Comparison of ENCODE assay signal across 10 cellular contexts in the genomic region with DNA sequence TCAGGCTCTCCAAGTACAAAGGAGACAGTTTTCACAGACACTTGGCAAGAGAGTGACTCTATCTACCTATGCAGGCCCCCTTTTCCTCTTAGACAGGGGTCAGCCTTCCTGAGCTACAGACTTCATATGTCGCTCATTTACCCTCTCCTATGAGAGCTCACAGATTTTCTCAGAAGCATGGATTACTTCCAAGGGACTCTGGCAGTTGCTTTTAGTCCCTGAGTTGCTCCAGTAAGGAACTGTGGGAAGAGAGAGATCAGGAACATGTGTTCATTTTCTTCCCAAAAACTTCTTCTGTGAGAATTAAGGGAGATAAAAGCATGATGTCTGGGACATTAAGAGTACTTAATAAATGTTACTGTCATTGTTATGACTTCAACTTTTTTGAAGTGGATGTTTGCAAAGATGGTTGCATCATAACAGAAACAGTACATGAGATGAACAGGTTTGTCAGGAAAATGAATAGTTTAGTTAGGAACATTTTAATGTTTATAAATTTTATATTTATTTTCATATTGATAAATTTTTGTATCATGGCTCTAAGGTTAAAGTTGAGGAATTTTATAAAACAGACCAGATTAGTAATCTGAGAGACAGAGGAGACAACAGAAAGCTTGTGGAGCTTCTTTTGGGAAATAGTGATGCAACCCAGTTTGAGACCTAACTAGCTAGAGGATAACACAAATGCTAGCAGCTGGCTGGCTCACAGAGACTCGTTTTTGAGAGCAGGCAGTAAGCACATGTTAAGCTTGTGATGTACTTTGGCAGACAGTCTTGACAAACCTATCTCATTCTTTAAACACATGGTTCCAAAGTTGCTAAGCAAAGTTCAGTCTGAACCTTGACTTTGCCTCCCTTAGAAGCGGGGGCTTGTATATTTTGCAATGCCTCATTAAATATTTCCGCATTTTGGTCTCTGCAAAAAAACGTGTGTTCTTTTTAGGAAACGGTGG. TPM values are rescaled to one million over a fixed set of nuclear protein-coding genes. Genes with fewer than 3 reads are reported as not detected.
DNase-seq lines count a peak whose midpoint lies in the region; ATAC-seq, FAIRE-seq and TF ChIP-seq lines count a peak whose summit lies in the region.
"Had no signal": no experiment of that assay in that cellular context is flagged by ENCODE, and none has a peak within 500 bp of the region (broad histone marks: within the 10 kb centered on the region; RNA-seq: fewer than 3 reads in every experiment).

No MANE protein-coding gene starts in this region.

- TF ChIP-seq EP300 in HepG2 (IDR thresholded peaks at IDR 0.05; ENCODE audit: low read depth in 2 of 2, low read length in 2 of 2) (peak in 1 of 2 experiments; percentile 95; a peak in 2 of 4 replicates), HepG2 (CRISPR knock-in tag; IDR thresholded peaks at IDR 0.05; ENCODE audit: borderline replicate concordance) (peak; percentile 91), stomach (IDR thresholded peaks at IDR 0.05) (no peak)

- H3K9me3 Mint-ChIP-seq in astrocyte (ENCODE audit: unreplicated experiment), result no peaks in the 10 kb centered on the region

- 17% methylated on average over 6 of the region's 6 CpGs for WGBS in HepG2 (ENCODE audit: low lambda C conversion rate)
- WGBS in stomach, 5 donors, result 45 to 56% (median 52%) methylated on average over 6 of the region's 6 CpGs

- H3K4me1 Mint-ChIP-seq in astrocyte (ENCODE audit: low read depth, unreplicated experiment), result peaks cover 23% of the 10 kb centered on the region

- H3K27ac Mint-ChIP-seq in astrocyte (ENCODE audit: unreplicated experiment), result no peak overlapping the region

- POLR2A ChIA-PET in HepG2 (lab: Yijun Ruan, JAX), result interaction anchor here (0.7 to 5.0 kb wide), 3 partner anchors 8 to 85 kb away, joined by 3 to 56 read pairs (median 5); a partner anchor contains a TSS

- TF ChIP-seq CTCF in astrocyte (IDR thresholded peaks at IDR 0.05; ENCODE audit: insufficient read depth, low read depth, low read length), result no peak
- 0 out of 2 replicates have a peak, but pooled peaks have one; percentile 11 for TF ChIP-seq CTCF in HepG2 (CRISPR knock-in tag; IDR thresholded peaks at IDR 0.05)
- TF ChIP-seq CTCF in stomach (IDR thresholded peaks at IDR 0.05), result no peak

- H3K27me3 ChIP-seq in astrocyte (ENCODE audit: insufficient read depth, low read length), result no peaks in the 10 kb centered on the region
- H3K27me3 ChIP-seq in HepG2 (ENCODE audit: control insufficient read depth in 1 of 2, insufficient read depth in 2 of 2, low read length in 2 of 2), result no peaks in the 10 kb centered on the region
- H3K27me3 ChIP-seq in stomach, result no peaks in the 10 kb centered on the region
- H3K27me3 ChIP-seq: SJSA1 had no signal

- TF ChIP-seq POLR2A in HepG2 (IDR thresholded peaks at IDR 0.05; ENCODE audit: insufficient read depth in 1 of 2, low read depth in 2 of 2, low read length in 2 of 2), result no peak
- TF ChIP-seq POLR2A in stomach (IDR thresholded peaks at IDR 0.05), result no peak

- 0 out of 2 replicates have a peak, but pooled peaks have one; percentile 8 for TF ChIP-seq RAD21 in HepG2 (CRISPR knock-in tag; IDR thresholded peaks at IDR 0.05)

- in situ Hi-C loops in HepG2 (cut with HindIII; ENCODE audit: extremely low pct_ligation_motif_present, low pct_unique_long_range_greater_than_20kb), result no loop called here

- H3K79me2 ChIP-seq in astrocyte (ENCODE audit: insufficient read depth, low read length) (no peaks in the 10 kb centered on the region), HepG2 (ENCODE audit: insufficient read depth, low read length) (no peaks in the 10 kb centered on the region)

- peak; percentile 99 for ATAC-seq in HepG2
- ATAC-seq in HG02840 (IDR thresholded peaks at IDR 0.05; ENCODE audit: low FRiP score, unreplicated experiment), result no peak
- ATAC-seq in HG02885 (IDR thresholded peaks at IDR 0.05; ENCODE audit: poor library complexity, unreplicated experiment), result no peak

- H3K4me3 ChIP-seq in astrocyte (ENCODE audit: insufficient read depth, low read depth, low read length) (no peak overlapping the region), HepG2 (replicated peaks in 1 of 3; ENCODE audit: insufficient read depth in 1 of 3, low read depth in 2 of 3, low read length in 3 of 3) (peak overlapping the region in 1 of 3 experiments; percentile 10; a peak in 1 of 6 replicates), stomach (no peak overlapping the region)
- H3K4me3 ChIP-seq: SJSA1 had no signal

- H2AFZ ChIP-seq in astrocyte (ENCODE audit: low read depth, low read length) (no peak overlapping the region), HepG2 (ENCODE audit: low read length) (peak overlapping the region; percentile 71)

- DNase-seq in MV-4-11 (lab: John Stamatoyannopoulos, UW) (peak; percentile 43), astrocyte (ENCODE audit: low read depth) (no peak), HepG2 (ENCODE audit: low spot score) (peak; percentile 92), stomach (no peak), NCI-H524 treated with DMSO at 0.1 percent for 48 hours (lab: John Stamatoyannopoulos, UW) (no peak)
- DNase-seq: erythroblast had no signal

- no peak overlapping the region for H3K4me3 Mint-ChIP-seq in astrocyte (ENCODE audit: unreplicated experiment)

- no TSS peak for BruUV-seq in HepG2 (replicated peaks; lab: Mats Ljungman, UMichigan)

- H3K9ac ChIP-seq in astrocyte (ENCODE audit: low read length) (no peak overlapping the region), HepG2 (ENCODE audit: insufficient read depth, low read depth, low read length) (no peak overlapping the region; the same call in 1 of the 2 replicates)

- H3K27me3 Mint-ChIP-seq in astrocyte (ENCODE audit: low read depth, unreplicated experiment), result no peaks in the 10 kb centered on the region

- FAIRE-seq in astrocyte (lab: Jason Lieb, UNC) (peak; percentile 26), HepG2 (lab: Jason Lieb, UNC) (peak; percentile 92)
- FAIRE-seq: H54 had no signal

- H3K36me3 Mint-ChIP-seq in astrocyte (ENCODE audit: low read depth, unreplicated experiment), result peaks cover 10% of the 10 kb centered on the region

- H3K9me3 ChIP-seq in astrocyte (ENCODE audit: insufficient read depth, low read depth, low read length), result no peaks in the 10 kb centered on the region
- H3K9me3 ChIP-seq in HepG2 (ENCODE audit: low read length), result no peaks in the 10 kb centered on the region
- no peaks in the 10 kb centered on the region for H3K9me3 ChIP-seq in stomach
- H3K9me3 ChIP-seq: SJSA1 had no signal

- CTCF ChIA-PET in HepG2 (lab: Yijun Ruan, JAX; ENCODE audit: low intra/inter-chr PET ratio, low total read pairs), result no interaction called here

- H4K20me1 ChIP-seq in astrocyte (ENCODE audit: insufficient read depth, low read length) (no peaks in the 10 kb centered on the region), HepG2 (ENCODE audit: insufficient read depth, low read length) (no peaks in the 10 kb centered on the region)

- H3K4me2 ChIP-seq in astrocyte (ENCODE audit: low read length) (no peak overlapping the region), HepG2 (ENCODE audit: low read depth, low read length) (peak overlapping the region; percentile 50)

- H3K27ac ChIP-seq in astrocyte (ENCODE audit: low read depth, low read length) (no peak overlapping the region), HepG2 (ENCODE audit: extremely low read length, insufficient read depth, low read length) (peak overlapping the region; percentile 66), stomach (peak overlapping the region in 4 of 5 donors; percentile 16 to 61 (median 36))
- H3K27ac ChIP-seq: SJSA1 had no signal

- intact Hi-C loops in HepG2 (cut with micrococcal nuclease; ENCODE audit: unreplicated experiment) (loop anchor here (2.0 kb wide), 1 partner anchor 21 kb away; a partner anchor contains a TSS), stomach (cut with DNase I; ENCODE audit: low total_unique reads) (no loop called here)

- no peaks in the 10 kb centered on the region for H3K4me1 ChIP-seq in astrocyte (ENCODE audit: insufficient read depth, low read length)
- peaks cover 44% of the 10 kb centered on the region for H3K4me1 ChIP-seq in HepG2 (ENCODE audit: insufficient read depth, low read length)
- no peaks in the 10 kb centered on the region for H3K4me1 ChIP-seq in stomach

- H3K36me3 ChIP-seq in astrocyte (ENCODE audit: insufficient read depth, low read length) (no peaks in the 10 kb centered on the region), HepG2 (replicated peaks in 1 of 2; ENCODE audit: control insufficient read depth in 1 of 2, insufficient read depth in 2 of 2, low read length in 2 of 2) (no peaks in the 10 kb centered on the region), stomach (no peaks in the 10 kb centered on the region)
- H3K36me3 ChIP-seq: SJSA1 had no signal

RNA-seq across cellular contexts. Expression of a gene that starts 21.7 kb away (rescaled TPM):
- total RNA-seq in astrocyte (314 and 322 TPM in 2 replicates), HepG2 (2016; rRNA removed; fragmentation: Illumina TruSeq; extraction: Trizol) (134 and 210 TPM in 2 replicates), stomach (100 to 1,000 TPM in 2 of 5 donors, 10 to 100 TPM in 3; 38.5 to 122 (median 97.6) TPM)
- 83.7 and 93.6 TPM in 2 replicates for total RNA-seq in HepG2 (2016; cell fraction: cytosol; rRNA removed; fragmentation: Illumina TruSeq; extraction: Trizol; ENCODE audit: low read depth)
- total RNA-seq in HepG2 (2016; cell fraction: insoluble cytoplasmic fraction; rRNA removed; fragmentation: Illumina TruSeq; extraction: Trizol), result 123 and 218 TPM in 2 replicates
- 85.1 and 86.4 TPM in 2 replicates for total RNA-seq in HepG2 (2016; cell fraction: membrane; rRNA removed; fragmentation: Illumina TruSeq; extraction: Trizol)
- 79.9 and 81.8 TPM in 2 replicates for total RNA-seq in HepG2 (2016; cell fraction: nucleus; rRNA removed; fragmentation: Illumina TruSeq; extraction: Trizol)
- polyA plus RNA-seq in HepG2 (2011; rRNA removed) (80.1 and 96.0 TPM in 2 replicates), stomach (100 to 1,000 TPM in 1 of 3 donors, 10 to 100 TPM in 2; 58.9 to 135 (median 89.7) TPM)
- 34.2 and 64.5 TPM in 2 replicates for polyA plus RNA-seq in HepG2 (2011; cell fraction: cytosol; rRNA removed)
- polyA plus RNA-seq in HepG2 (2011; cell fraction: nucleus; rRNA removed), result 28.2 and 36.8 TPM in 2 replicates
- polyA plus RNA-seq in HepG2 (2012), result 164 and 194 TPM in 2 replicates
- 27.9 and 31.2 TPM in 2 replicates for polyA plus RNA-seq in HepG2 (2016; cell fraction: cytosol; fragmentation: Illumina TruSeq; extraction: Trizol; ENCODE audit: low read depth)
- 183 and 197 TPM in 2 replicates for polyA plus RNA-seq in HepG2 (2016; cell fraction: insoluble cytoplasmic fraction; fragmentation: Illumina TruSeq; extraction: Trizol; ENCODE audit: low read depth)
- polyA plus RNA-seq in HepG2 (2016; cell fraction: membrane; fragmentation: Illumina TruSeq; extraction: Trizol; ENCODE audit: low read depth), result 56.9 and 57.3 TPM in 2 replicates
- 78.5 and 87.8 TPM in 2 replicates for polyA plus RNA-seq in HepG2 (2016; cell fraction: nucleus; fragmentation: Illumina TruSeq; extraction: Trizol; ENCODE audit: insufficient read depth, low read depth)
- polyA minus RNA-seq in HepG2 (2011; rRNA and poly(A)+ RNA removed; ENCODE audit: low replicate concordance), result 11.5 and 14.4 TPM in 2 replicates
- 103 and 130 TPM in 2 replicates for polyA minus RNA-seq in HepG2 (2011; cell fraction: cytosol; rRNA and poly(A)+ RNA removed)
- polyA minus RNA-seq in HepG2 (2011; cell fraction: nucleus; rRNA and poly(A)+ RNA removed), result 119 and 170 TPM in 2 replicates

Comparison
In these comparisons a context has a peak if more than half of its experiments do, and no peak if none do; other contexts are left out.
1. DNase-seq: peak in MV-4-11 (single experiment) and HepG2 (single experiment); none in astrocyte (single experiment), stomach (single experiment) and NCI-H524 treated with DMSO at 0.1 percent for 48 hours (single experiment).